1 cellular context compared by ENCODE assay signal in genomic region chr2:66528974-66529724, GRCh38.
TF ChIP-seq lines count a peak whose summit lies in the region.

No MANE protein-coding gene starts in this region.

TF ChIP-seq in liver, 16 proteins besides CTCF, POLR2A, EP300 and RAD21 (continued from another document):
- TF ChIP-seq ZBTB33 (IDR thresholded peaks at IDR 0.05) = no peak
- TF ChIP-seq ATF3 (IDR thresholded peaks at IDR 0.05) = no peak
- TF ChIP-seq RXRA (IDR thresholded peaks at IDR 0.05) = peak in 1 of 2 donors; percentile 22
- peak; percentile 52 for TF ChIP-seq HNF4G (IDR thresholded peaks at IDR 0.05)
- TF ChIP-seq HNF4A (conservative IDR thresholded peaks at IDR 0.05) = peak in 1 of 2 donors; percentile 92
- TF ChIP-seq FOXA2 (IDR thresholded peaks at IDR 0.05) = no peak
TF ChIP-seq in liver: peak in this region for 3.
